In genomic region chr16:22375117-22375962, GRCh38 we compare ENCODE assay signal across 8 cellular contexts. TPM values are rescaled to one million over a fixed set of nuclear protein-coding genes. Genes with fewer than 3 reads are reported as not detected.
DNase-seq lines count a peak whose midpoint lies in the region; ATAC-seq and TF ChIP-seq lines count a peak whose summit lies in the region.

No MANE protein-coding gene starts in this region.

- DNase-seq in breast epithelium (ENCODE audit: low spot score in 2 of 2) (no peak), mesendoderm (peak; percentile 41), NCI-H526 treated with DMSO at 0.1 percent for 48 hours (lab: John Stamatoyannopoulos, UW) (no peak)

- H3K9me3 ChIP-seq in Loucy (ENCODE audit: insufficient read depth, low read depth, low read length) (no peaks in the 10 kb centered on the region), breast epithelium (no peaks in the 10 kb centered on the region)

- no peaks in the 10 kb centered on the region for H3K9me2 ChIP-seq in Loucy (replicated peaks; ENCODE audit: low read depth, low read length)

- H3K36me3 ChIP-seq in Loucy (ENCODE audit: insufficient read depth, low read length) (no peaks in the 10 kb centered on the region), breast epithelium (no peaks in the 10 kb centered on the region), mesendoderm (ENCODE audit: control insufficient read depth, insufficient read depth, low read length) (no peaks in the 10 kb centered on the region)

- H3K27me3 ChIP-seq in Loucy (ENCODE audit: insufficient read depth, low read length, poor library complexity, severe bottlenecking) (no peaks in the 10 kb centered on the region), breast epithelium (no peaks in the 10 kb centered on the region), mesendoderm (ENCODE audit: insufficient read depth, low read length, poor library complexity) (no peaks in the 10 kb centered on the region)

- TF ChIP-seq POLR2A in breast epithelium (IDR thresholded peaks at IDR 0.05), result no peak

- TF ChIP-seq CTCF in C4-2B (conservative IDR thresholded peaks at IDR 0.05), result no peak
- TF ChIP-seq CTCF in Loucy (conservative IDR thresholded peaks at IDR 0.05; ENCODE audit: low read length), result no peak
- TF ChIP-seq CTCF in breast epithelium (IDR thresholded peaks at IDR 0.05), result no peak

- H3K27ac ChIP-seq in C4-2B (peak overlapping the region; percentile 80), breast epithelium (peak overlapping the region; percentile 68 to 84), mesendoderm (ENCODE audit: low read depth, low read length) (no peak overlapping the region)

- peaks cover 11% of the 10 kb centered on the region for H3K79me1 ChIP-seq in mesendoderm (ENCODE audit: low read length)

- H3K4ac ChIP-seq in mesendoderm (ENCODE audit: low read depth, low read length), result no peak overlapping the region

- H4K8ac ChIP-seq in mesendoderm (ENCODE audit: low read depth, low read length), result no peak overlapping the region

- peak overlapping the region; percentile 84 for H3K4me2 ChIP-seq in Loucy (ENCODE audit: low read depth, low read length, poor library complexity, severe bottlenecking)
- peak overlapping the region; percentile 99 for H3K4me2 ChIP-seq in mesendoderm (ENCODE audit: low read length)

- H4K5ac ChIP-seq in mesendoderm (ENCODE audit: low read length), result no peak overlapping the region

- peaks cover 12% of the 10 kb centered on the region for H4K20me1 ChIP-seq in Loucy (ENCODE audit: insufficient read depth, low read length, poor library complexity, severe bottlenecking)

- no peak for ATAC-seq in GM18873 (IDR thresholded peaks at IDR 0.05; ENCODE audit: low FRiP score, unreplicated experiment)
- no peak for ATAC-seq in HG03108 (IDR thresholded peaks at IDR 0.05; ENCODE audit: unreplicated experiment)
- ATAC-seq in HG02884 (IDR thresholded peaks at IDR 0.05; ENCODE audit: unreplicated experiment), result no peak

- no peak overlapping the region for H3K18ac ChIP-seq in mesendoderm (ENCODE audit: low read length)

- no peak overlapping the region for H2BK120ac ChIP-seq in mesendoderm (ENCODE audit: low read depth, low read length)

- H2BK5ac ChIP-seq in mesendoderm (ENCODE audit: low read length), result no peak overlapping the region

- peak overlapping the region; percentile 69 for H3K9ac ChIP-seq in Loucy (ENCODE audit: low read depth, low read length, poor library complexity, severe bottlenecking)
- H3K9ac ChIP-seq in mesendoderm (ENCODE audit: low read length), result peak overlapping the region; percentile 86

- intact Hi-C loops in breast epithelium (cut with DNase I; ENCODE audit: low total_unique reads), result no loop called here

- H2BK15ac ChIP-seq in mesendoderm (replicated peaks; ENCODE audit: low read depth), result no peak overlapping the region

- no peaks in the 10 kb centered on the region for H3F3A ChIP-seq in Loucy (ENCODE audit: low read depth)

- peak overlapping the region; percentile 96 for H3K56ac ChIP-seq in mesendoderm (ENCODE audit: low read length)

- WGBS in mesendoderm (ENCODE audit: extremely low coverage, insufficient coverage, low lambda C conversion rate), result no CpG with 5 or more reads among the region's 28 CpGs

- H3K4me3 ChIP-seq in Loucy (ENCODE audit: low read length, poor library complexity, severe bottlenecking) (peak overlapping the region; percentile 92), breast epithelium (peak overlapping the region; percentile 86 to 95 (median 88)), mesendoderm (ENCODE audit: low read length) (peak overlapping the region; percentile 72)

- no peak overlapping the region for H3K23ac ChIP-seq in mesendoderm (ENCODE audit: low read length)

- H3K79me2 ChIP-seq in Loucy (ENCODE audit: insufficient read depth, low read length) (peaks cover 38% of the 10 kb centered on the region), mesendoderm (ENCODE audit: control insufficient read depth, insufficient read depth, low read length) (peaks cover 17% of the 10 kb centered on the region)

- peak overlapping the region; percentile 97 for H2AFZ ChIP-seq in Loucy (ENCODE audit: low read length)

- H2AK5ac ChIP-seq in mesendoderm (ENCODE audit: low read length), result no peak overlapping the region

- H3K4me1 ChIP-seq in Loucy (ENCODE audit: insufficient read depth, low read length, poor library complexity, severe bottlenecking) (peaks cover 33% of the 10 kb centered on the region), breast epithelium (peaks cover 0 to 14% of the 10 kb centered on the region in 2 donors), mesendoderm (ENCODE audit: control insufficient read depth, low read depth, low read length) (no peaks in the 10 kb centered on the region)

RNA-seq across cellular contexts. Expression of gene CDR2, which starts 0.9 kb away (rescaled TPM):
- 10 to 100 TPM; 20.2 to 37.5 (median 26.9) TPM for total RNA-seq in breast epithelium
- 20.0 TPM for polyA plus RNA-seq in mesendoderm (2013, experiment 1 of 2)
- 20.5 TPM for polyA plus RNA-seq in mesendoderm (2013, experiment 2 of 2)
